ENCODE assay signal across 8 cellular contexts in the genomic region with DNA sequence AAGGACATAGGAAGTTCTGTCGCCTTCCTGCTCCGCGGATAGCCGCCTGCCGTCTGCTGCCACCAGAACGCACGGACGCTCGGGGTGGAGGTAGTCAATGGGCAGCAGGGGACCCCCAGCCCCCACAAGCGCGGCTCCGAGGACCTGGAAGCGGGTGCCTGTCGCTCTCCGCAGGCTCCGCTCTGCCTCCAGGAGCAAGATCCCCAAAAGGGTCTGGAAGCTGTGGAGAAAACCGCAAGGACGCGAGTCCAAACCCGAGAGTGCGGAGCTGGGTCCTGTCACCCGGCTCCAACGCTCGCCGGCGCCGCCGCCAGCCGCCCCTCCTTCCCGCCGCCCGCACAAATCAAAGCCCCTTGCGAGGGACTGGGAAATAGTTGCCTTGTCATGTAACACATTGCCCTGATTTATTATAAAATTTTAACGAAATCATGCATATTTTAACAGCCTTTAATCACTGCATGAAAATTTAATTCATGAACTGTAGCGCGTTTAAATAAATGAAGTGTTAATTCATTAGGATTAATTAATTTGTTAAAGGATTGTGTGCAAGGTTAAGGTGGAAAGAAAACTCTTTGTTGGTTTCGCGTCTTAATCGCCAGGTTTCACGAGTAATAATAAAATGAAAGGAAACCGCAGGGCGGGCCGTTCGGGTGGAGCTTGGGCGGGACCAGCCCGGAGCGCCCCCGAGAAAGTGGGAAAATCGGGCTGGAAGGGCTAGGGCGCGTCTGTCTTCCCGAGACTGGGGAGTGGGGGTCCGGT. TPM values are rescaled to one million over a fixed set of nuclear protein-coding genes. Genes with fewer than 3 reads are reported as not detected.
A peak's percentile ranks its signal among the peaks of the same experiment; 100 is the strongest.
DNase-seq lines count a peak whose midpoint lies in the region; ATAC-seq and TF ChIP-seq lines count a peak whose summit lies in the region.

No MANE protein-coding gene starts in this region.

- peaks cover 66% of the 10 kb centered on the region for H3K27me3 Mint-ChIP-seq in activated naive CD4-positive, alpha-beta T cell treated with anti-CD3 and anti-CD28 coated beads for 36 hours (ENCODE audit: low read depth)
- peaks cover 75% of the 10 kb centered on the region for H3K27me3 Mint-ChIP-seq in chondrocyte (ENCODE audit: low read depth)

- TF ChIP-seq POLR2A in upper lobe of left lung (IDR thresholded peaks at IDR 0.05): no peak

- TF ChIP-seq CTCF in chondrocyte (IDR thresholded peaks at IDR 0.05) (no peak), lung (IDR thresholded peaks at IDR 0.05; ENCODE audit: control extremely low read depth, extremely low read depth) (no peak), upper lobe of left lung (IDR thresholded peaks at IDR 0.05) (no peak), GM20000 (IDR thresholded peaks at IDR 0.05; ENCODE audit: extremely low read depth, missing control alignments) (no peak)

- H3K27me3 ChIP-seq in lung (ENCODE audit: control insufficient read depth, insufficient read depth) (no peaks in the 10 kb centered on the region), upper lobe of left lung (peaks cover 0 to 64% (median 31%) of the 10 kb centered on the region in 4 donors)

- H3K9me3 Mint-ChIP-seq in activated naive CD4-positive, alpha-beta T cell treated with anti-CD3 and anti-CD28 coated beads for 36 hours: no peaks in the 10 kb centered on the region
- H3K9me3 Mint-ChIP-seq in chondrocyte (ENCODE audit: low read depth): no peaks in the 10 kb centered on the region

- H3K27ac Mint-ChIP-seq in activated naive CD4-positive, alpha-beta T cell treated with anti-CD3 and anti-CD28 coated beads for 36 hours: no peak overlapping the region
- no peak overlapping the region for H3K27ac Mint-ChIP-seq in chondrocyte (ENCODE audit: unreplicated experiment)

- no peak overlapping the region for H3K27ac ChIP-seq in lung (ENCODE audit: low read depth in 1 of 2, low read length in 1 of 2)
- no peak overlapping the region for H3K27ac ChIP-seq in upper lobe of left lung

- H3K4me3 Mint-ChIP-seq in activated naive CD4-positive, alpha-beta T cell treated with anti-CD3 and anti-CD28 coated beads for 36 hours: peak overlapping the region; percentile 54
- peak overlapping the region; percentile 69 for H3K4me3 Mint-ChIP-seq in chondrocyte (ENCODE audit: unreplicated experiment)

- no peak for TF ChIP-seq EP300 in upper lobe of left lung (IDR thresholded peaks at IDR 0.05)

- CTCF ChIA-PET in activated naive CD4-positive, alpha-beta T cell treated with anti-CD3 and anti-CD28 coated beads for 36 hours (lab: Charles Lee): no interaction called here

- H3K4me1 ChIP-seq in lung (ENCODE audit: control insufficient read depth in 2 of 2, insufficient read depth in 2 of 2, low read length in 2 of 2) (peaks cover 0 to 25% of the 10 kb centered on the region in 2 donors), upper lobe of left lung (peaks cover 28 to 36% (median 29%) of the 10 kb centered on the region in 4 donors)

- peaks cover 26% of the 10 kb centered on the region for H3K4me1 Mint-ChIP-seq in activated naive CD4-positive, alpha-beta T cell treated with anti-CD3 and anti-CD28 coated beads for 36 hours (ENCODE audit: low read depth)
- peaks cover 22% of the 10 kb centered on the region for H3K4me1 Mint-ChIP-seq in chondrocyte (ENCODE audit: low read depth)

- no peak for DNase-seq in activated naive CD4-positive, alpha-beta T cell treated with anti-CD3 and anti-CD28 coated beads for 36 hours
- DNase-seq in activated naive CD4-positive, alpha-beta T cell treated with Interleukin-2 at 50 U/mL for 16 hours: no peak
- DNase-seq in chondrocyte (ENCODE audit: low spot score) (peak; percentile 81), lung (ENCODE audit: low spot score) (no peak), upper lobe of left lung (peak in 1 of 2 donors; percentile 84), NCI-H2227 treated with DMSO at 0.1 percent for 48 hours (lab: John Stamatoyannopoulos, UW) (no peak), GM20000 (ENCODE audit: low spot score) (no peak)
- no peak for DNase-seq in activated CD4-positive, CD25-positive, alpha-beta regulatory T cell treated with anti-CD3 and anti-CD28 coated beads, Interleukin-2, amount 50 U/mL, for 72 hours

- intact Hi-C loops in activated naive CD4-positive, alpha-beta T cell treated with anti-CD3 and anti-CD28 coated beads for 36 hours (cut with micrococcal nuclease): loop anchor here (1.0 to 10.0 kb wide), 3 partner anchors 14 to 1736 kb away; a partner anchor contains a TSS

- H3K36me3 ChIP-seq in lung (ENCODE audit: control insufficient read depth in 2 of 2, insufficient read depth in 2 of 2, low read length in 2 of 2) (no peaks in the 10 kb centered on the region), upper lobe of left lung (peaks cover 0 to 3% (median 0%) of the 10 kb centered on the region in 4 donors)

- 1 to 2% methylated on average over 53 of the region's 53 CpGs for WGBS in lung, 2 donors
- WGBS in upper lobe of left lung, 2 donors: 2 to 7% methylated on average over 45 to 51 of the region's 53 CpGs

- H3K4me3 ChIP-seq in lung: peak overlapping the region; percentile 27
- H3K4me3 ChIP-seq in upper lobe of left lung: peak overlapping the region; percentile 44 to 61 (median 54)

- peaks cover 0 to 4% of the 10 kb centered on the region in 2 donors for H3K9me3 ChIP-seq in lung (ENCODE audit: control insufficient read depth in 2 of 2, insufficient read depth in 1 of 2, low read length in 1 of 2)
- no peaks in the 10 kb centered on the region for H3K9me3 ChIP-seq in upper lobe of left lung

- H3K36me3 Mint-ChIP-seq in activated naive CD4-positive, alpha-beta T cell treated with anti-CD3 and anti-CD28 coated beads for 36 hours (ENCODE audit: low read depth): no peaks in the 10 kb centered on the region
- peaks cover 4% of the 10 kb centered on the region for H3K36me3 Mint-ChIP-seq in chondrocyte (ENCODE audit: low read depth)

- ATAC-seq in lung (ENCODE audit: insufficient read depth, low FRiP score) (no peak), upper lobe of left lung (ENCODE audit: low FRiP score in 2 of 2) (peak in 1 of 2 donors; percentile 39)

RNA-seq across cellular contexts. Expression of a gene that starts 5.5 kb away (rescaled TPM):
- under 1 TPM in 1 of 2 experiments, not detected in 1; 0.07 TPM for total RNA-seq in activated naive CD4-positive, alpha-beta T cell treated with anti-CD3 and anti-CD28 coated beads for 36 hours
- total RNA-seq in chondrocyte (not detected in 3 replicates), lung (not detected), upper lobe of left lung (not detected)
- not detected for polyA plus RNA-seq in lung

RNA-seq across cellular contexts. Expression of a gene that starts 50.1 kb away (rescaled TPM):
- 10 to 100 TPM; 16.0 to 17.7 TPM for total RNA-seq in activated naive CD4-positive, alpha-beta T cell treated with anti-CD3 and anti-CD28 coated beads for 36 hours
- total RNA-seq in chondrocyte (8.3 to 9.4 TPM (median 8.8 TPM) in 3 replicates), lung (10 to 100 TPM in 1 of 2 donors, 1 to 10 TPM in 1; 8.3 to 16.5 TPM), upper lobe of left lung (10 to 100 TPM in 1 of 6 donors, 1 to 10 TPM in 5; 4.9 to 14.9 (median 8.1) TPM)
- polyA plus RNA-seq in lung: 1 to 10 TPM; 2.7 to 4.9 TPM
